In genomic region chr1:84427520-84428188, GRCh38 we compare ENCODE assay signal across 19 cellular contexts. TPM values are rescaled to one million over a fixed set of nuclear protein-coding genes. Genes with fewer than 3 reads are reported as not detected.
DNase-seq lines count a peak whose midpoint lies in the region; ATAC-seq and TF ChIP-seq lines count a peak whose summit lies in the region.
"Had no signal": no experiment of that assay in that cellular context is flagged by ENCODE, and none has a peak within 500 bp of the region (broad histone marks: within the 10 kb centered on the region; RNA-seq: fewer than 3 reads in every experiment).

No MANE protein-coding gene starts in this region.

- TF ChIP-seq CTCF in VCaP (conservative IDR thresholded peaks at IDR 0.05) (no peak), gastroesophageal sphincter (IDR thresholded peaks at IDR 0.05) (no peak)

- TF ChIP-seq EP300 in gastroesophageal sphincter (IDR thresholded peaks at IDR 0.05) = no peak

- WGBS in gastroesophageal sphincter (ENCODE audit: low coverage in 1 of 2), 2 donors = 67 to 76% methylated on average over 3 of the region's 4 CpGs

- H3K27ac ChIP-seq in VCaP = peak overlapping the region; percentile 80
- H3K27ac ChIP-seq in gastroesophageal sphincter = no peak overlapping the region
- H3K27ac ChIP-seq: ascending aorta, colonic mucosa, gastrocnemius medialis had no signal

- no peaks in the 10 kb centered on the region for H3K36me3 ChIP-seq in gastroesophageal sphincter
- H3K36me3 ChIP-seq: ascending aorta, colonic mucosa, gastrocnemius medialis had no signal

- ATAC-seq in GM19397 (IDR thresholded peaks at IDR 0.05; ENCODE audit: unreplicated experiment) = no peak
- ATAC-seq in gastroesophageal sphincter = no peak
- ATAC-seq in GM21390 (IDR thresholded peaks at IDR 0.05; ENCODE audit: unreplicated experiment) = no peak
- ATAC-seq: activated CD4-positive, alpha-beta T cell treated with anti-CD3 and anti-CD28 coated beads for 36 hours; gastrocnemius medialis; GM12878; sciatic nerve had no signal

- no peaks in the 10 kb centered on the region for H3K27me3 ChIP-seq in gastroesophageal sphincter
- H3K27me3 ChIP-seq: ascending aorta, colonic mucosa, gastrocnemius medialis had no signal

- TF ChIP-seq POLR2A in gastroesophageal sphincter (IDR thresholded peaks at IDR 0.05) = no peak

- no peaks in the 10 kb centered on the region for H3K4me1 ChIP-seq in gastroesophageal sphincter
- H3K4me1 ChIP-seq: ascending aorta, colonic mucosa, gastrocnemius medialis had no signal

- no peak overlapping the region for H3K4me3 ChIP-seq in gastroesophageal sphincter
- H3K4me3 ChIP-seq: ascending aorta, colonic mucosa, gastrocnemius medialis, GM12878 had no signal

- DNase-seq in Daoy (ENCODE audit: low read depth) (peak; percentile 65), HPDE6-E6E7 (ENCODE audit: extremely low spot score) (peak; percentile 58), kidney glomerular epithelial cell (lab: John Stamatoyannopoulos, UW) (peak; percentile 19)
- DNase-seq: activated CD4-positive, alpha-beta T cell treated with anti-CD3 and anti-CD28 coated beads for 36 hours; activated naive CD4-positive, alpha-beta T cell treated with Interleukin-2 at 50 U/mL for 16 hours; activated T-cell treated with anti-CD3 and anti-CD28 coated beads for 4 hours; colonic mucosa; gastrocnemius medialis; H7; NCI-H1694 treated with DMSO at 0.1 percent for 48 hours; SK-N-SH; stimulated activated CD4-positive, alpha-beta T cell treated with anti-CD3 and anti-CD28 coated beads, Interleukin-2, amount 100 ng/mL, for 24 hours had no signal

- H3K9me3 ChIP-seq in gastroesophageal sphincter = peaks cover 0 to 7% (median 0%) of the 10 kb centered on the region in 3 donors
- H3K9me3 ChIP-seq: ascending aorta, colonic mucosa, gastrocnemius medialis, SK-N-SH had no signal

RNA-seq across cellular contexts. Expression of gene DNASE2B, which starts 29.4 kb away (rescaled TPM):
- not detected in 2 replicates for total RNA-seq in Daoy (2014; rRNA removed; shearing (Covaris generic))
- total RNA-seq in gastroesophageal sphincter = not detected
- total RNA-seq: activated CD4-positive, alpha-beta T cell treated with anti-CD3 and anti-CD28 coated beads for 36 hours; ascending aorta; GM12878; sciatic nerve had no signal

RNA-seq across cellular contexts. Expression of gene RPF1, which starts 51.4 kb away (rescaled TPM):
- total RNA-seq in Daoy (2014; rRNA removed; shearing (Covaris generic)) = 185 and 205 TPM in 2 replicates
- 10 to 100 TPM; 35.7 to 49.8 (median 46.2) TPM for total RNA-seq in gastroesophageal sphincter
